Comparison of ENCODE assay signal across 15 cellular contexts in genomic region chr3:126340081-126340511, GRCh38. TPM values are rescaled to one million over a fixed set of nuclear protein-coding genes. Genes with fewer than 3 reads are reported as not detected.
A peak's percentile ranks its signal among the peaks of the same experiment; 100 is the strongest.
DNase-seq lines count a peak whose midpoint lies in the region; ATAC-seq, FAIRE-seq and TF ChIP-seq lines count a peak whose summit lies in the region.
"Had no signal": no experiment of that assay in that cellular context is flagged by ENCODE, and none has a peak within 500 bp of the region (broad histone marks: within the 10 kb centered on the region; RNA-seq: fewer than 3 reads in every experiment).

No MANE protein-coding gene starts in this region.

- H3K9me3 Mint-ChIP-seq in WTC11, result no peaks in the 10 kb centered on the region
- H3K9me3 Mint-ChIP-seq in stimulated activated naive B cell treated with anti-CD40 and anti-IgM and Interleukin-4, amounts not matched to agents 10 μg/mL and 1 μg/mL and 100 μg/mL, for 72 hours, result no peaks in the 10 kb centered on the region

- no peak overlapping the region for H3K4me3 Mint-ChIP-seq in WTC11
- H3K4me3 Mint-ChIP-seq in stimulated activated naive B cell treated with anti-CD40 and anti-IgM and Interleukin-4, amounts not matched to agents 10 μg/mL and 1 μg/mL and 100 μg/mL, for 72 hours, result no peak overlapping the region
- H3K4me3 Mint-ChIP-seq: naive thymus-derived CD8-positive, alpha-beta T cell had no signal

- no peak overlapping the region for H3K4me3 ChIP-seq in pancreas
- H3K4me3 ChIP-seq: adrenal gland, SJSA1 had no signal

- POLR2A ChIA-PET in WTC11 (lab: Charles Lee), result no interaction called here

- no peak for ATAC-seq in WTC11
- ATAC-seq in pancreas, result peak; percentile 32 to 61 (median 46)
- ATAC-seq in SK-N-SH treated with all-trans-retinoic acid at 6 μM for 48 hours, result no peak
- ATAC-seq in stimulated activated naive B cell treated with anti-CD40 and anti-IgM and Interleukin-4, amounts not matched to agents 10 μg/mL and 1 μg/mL and 100 μg/mL, for 72 hours (replicated peaks), result no peak
- ATAC-seq: naive thymus-derived CD8-positive, alpha-beta T cell had no signal

- TF ChIP-seq CTCF in WTC11 (IDR thresholded peaks at IDR 0.05), result no peak
- TF ChIP-seq CTCF in pancreas (IDR thresholded peaks at IDR 0.05), result no peak
- TF ChIP-seq CTCF in GM13976 (IDR thresholded peaks at IDR 0.05; ENCODE audit: borderline replicate concordance, control extremely low read depth, extremely low read depth, insufficient read depth, missing control alignments), result no peak

- H3K36me3 ChIP-seq in pancreas, result no peaks in the 10 kb centered on the region
- H3K36me3 ChIP-seq: adrenal gland, SJSA1 had no signal

- H3K27me3 ChIP-seq in pancreas, result no peaks in the 10 kb centered on the region
- H3K27me3 ChIP-seq: adrenal gland, SJSA1 had no signal

- DNase-seq in AG08395 (ENCODE audit: low spot score), result peak; percentile 65
- DNase-seq in WTC11 (ENCODE audit: low spot score), result peak; percentile 6
- DNase-seq in cardiac septum (ENCODE audit: low spot score), result peak; percentile 73
- peak in 5 of 6 donors; percentile 9 to 48 (median 39) for DNase-seq in pancreas
- no peak for DNase-seq in GM13976 (ENCODE audit: low spot score)
- no peak for DNase-seq in stimulated activated naive B cell treated with anti-CD40 and anti-IgM and Interleukin-4, amounts not matched to agents 10 μg/mL and 1 μg/mL and 100 μg/mL, for 72 hours
- no peak for DNase-seq in T1000 (lab: John Stamatoyannopoulos, UW)
- DNase-seq: ACHN; activated CD8-positive, alpha-beta memory T cell treated with anti-CD3 and anti-CD28 coated beads, Interleukin-2, amount 50 U/mL, for 4 hours had no signal

- no peak overlapping the region for H3K27ac Mint-ChIP-seq in WTC11
- H3K27ac Mint-ChIP-seq in stimulated activated naive B cell treated with anti-CD40 and anti-IgM and Interleukin-4, amounts not matched to agents 10 μg/mL and 1 μg/mL and 100 μg/mL, for 72 hours, result no peak overlapping the region
- H3K27ac Mint-ChIP-seq: naive thymus-derived CD8-positive, alpha-beta T cell had no signal

- H3K27ac ChIP-seq in pancreas, result no peak overlapping the region
- H3K27ac ChIP-seq: adrenal gland, SJSA1 had no signal

- H3K36me3 Mint-ChIP-seq in WTC11, result no peaks in the 10 kb centered on the region
- H3K36me3 Mint-ChIP-seq in stimulated activated naive B cell treated with anti-CD40 and anti-IgM and Interleukin-4, amounts not matched to agents 10 μg/mL and 1 μg/mL and 100 μg/mL, for 72 hours, result no peaks in the 10 kb centered on the region
- H3K36me3 Mint-ChIP-seq: naive thymus-derived CD8-positive, alpha-beta T cell had no signal

- in situ Hi-C loops in GM13976 (cut with MboI; ENCODE audit: low sequenced_read_pairs, unreplicated experiment), result no loop called here

- no peak for FAIRE-seq in pancreas (lab: Jason Lieb, UNC)

- no peaks in the 10 kb centered on the region for H3K4me1 ChIP-seq in pancreas
- H3K4me1 ChIP-seq: adrenal gland, Caco-2, SJSA1 had no signal

- no peaks in the 10 kb centered on the region for H3K27me3 Mint-ChIP-seq in WTC11 (ENCODE audit: low read depth)
- H3K27me3 Mint-ChIP-seq in stimulated activated naive B cell treated with anti-CD40 and anti-IgM and Interleukin-4, amounts not matched to agents 10 μg/mL and 1 μg/mL and 100 μg/mL, for 72 hours, result peaks cover 20 to 25% of the 10 kb centered on the region in 2 donors

- CTCF ChIA-PET in WTC11 (lab: Charles Lee), result interaction anchor here (1.0 to 1.1 kb wide), 2 partner anchors 8 to 81 kb away, joined by 3 read pairs; no protein-coding TSS in a partner anchor

- intact Hi-C loops in cardiac septum (cut with DNase I) (no loop called here), pancreas (cut with DNase I) (no loop called here)

- H3K9me3 ChIP-seq in pancreas, result no peaks in the 10 kb centered on the region
- H3K9me3 ChIP-seq: adrenal gland, Caco-2, SJSA1 had no signal

- WGBS in pancreas, 2 donors, result 48 to 51% methylated on average over 4 of the region's 4 CpGs

- H3K4me1 Mint-ChIP-seq in WTC11, result peaks cover 5% of the 10 kb centered on the region; the same call in 1 of the 2 replicates
- H3K4me1 Mint-ChIP-seq in stimulated activated naive B cell treated with anti-CD40 and anti-IgM and Interleukin-4, amounts not matched to agents 10 μg/mL and 1 μg/mL and 100 μg/mL, for 72 hours, result no peaks in the 10 kb centered on the region

TF ChIP-seq in WTC11, 78 proteins besides CTCF, POLR2A, EP300 and RAD21 (continues in another document):
- no peak for TF ChIP-seq NR3C1 (CRISPR knock-in tag; conservative IDR thresholded peaks at IDR 0.05; ENCODE audit: low read depth)
- TF ChIP-seq TP53 (CRISPR knock-in tag; IDR thresholded peaks at IDR 0.05), result no peak
- TF ChIP-seq ZNF232 (CRISPR knock-in tag; IDR thresholded peaks at IDR 0.05), result no peak
- TF ChIP-seq ZNF281 (CRISPR knock-in tag; IDR thresholded peaks at IDR 0.05), result no peak
- TF ChIP-seq RELA (CRISPR knock-in tag; IDR thresholded peaks at IDR 0.05; ENCODE audit: borderline replicate concordance), result no peak
- TF ChIP-seq NFE2L1 (CRISPR knock-in tag; IDR thresholded peaks at IDR 0.05), result no peak
- TF ChIP-seq SMAD4 (CRISPR knock-in tag; IDR thresholded peaks at IDR 0.05), result no peak
- no peak for TF ChIP-seq ZBTB21 (CRISPR knock-in tag; IDR thresholded peaks at IDR 0.05; ENCODE audit: borderline replicate concordance)
- no peak for TF ChIP-seq ZNF396 (CRISPR knock-in tag; IDR thresholded peaks at IDR 0.05; ENCODE audit: borderline replicate concordance)

TF ChIP-seq in SK-N-SH treated with all-trans-retinoic acid at 6 μM for 48 hours, 23 proteins besides CTCF, POLR2A, EP300 and RAD21 (continues in another document):
- TF ChIP-seq OSR1 (CRISPR knock-in tag; IDR thresholded peaks at IDR 0.05), result no peak
- no peak for TF ChIP-seq TSHZ2 (CRISPR knock-in tag; IDR thresholded peaks at IDR 0.05)
- no peak for TF ChIP-seq GLIS3 (CRISPR knock-in tag; IDR thresholded peaks at IDR 0.05)
- TF ChIP-seq ZC3H10 (CRISPR knock-in tag; IDR thresholded peaks at IDR 0.05), result no peak
- no peak for TF ChIP-seq CREB5 (CRISPR knock-in tag; IDR thresholded peaks at IDR 0.05; ENCODE audit: low read depth)
- TF ChIP-seq ESRRG (CRISPR knock-in tag; IDR thresholded peaks at IDR 0.05), result no peak
- no peak for TF ChIP-seq PPARA (CRISPR knock-in tag; IDR thresholded peaks at IDR 0.05; ENCODE audit: borderline replicate concordance)
- no peak for TF ChIP-seq PATZ1 (CRISPR knock-in tag; IDR thresholded peaks at IDR 0.05; ENCODE audit: borderline replicate concordance)
- no peak for TF ChIP-seq SNAI2 (CRISPR knock-in tag; IDR thresholded peaks at IDR 0.05)
- TF ChIP-seq ISL1 (CRISPR knock-in tag; IDR thresholded peaks at IDR 0.05), result no peak
- no peak for TF ChIP-seq BACH2 (CRISPR knock-in tag; IDR thresholded peaks at IDR 0.05; ENCODE audit: borderline replicate concordance)
- no peak for TF ChIP-seq ZNF565 (CRISPR knock-in tag; conservative IDR thresholded peaks at IDR 0.05; ENCODE audit: low read depth)

RNA-seq across cellular contexts. Expression of gene KLF15, which starts 17.1 kb away (rescaled TPM):
- total RNA-seq in WTC11 (2021) (12.1 to 14.7 TPM (median 13.0 TPM) in 3 replicates), cardiac septum (11.5 TPM), pancreas (10 to 100 TPM; 15.2 to 38.3 (median 30.6) TPM)
- polyA plus RNA-seq in pancreas, result 10 to 100 TPM; 11.3 to 27.1 TPM
- polyA plus RNA-seq: naive thymus-derived CD8-positive, alpha-beta T cell had no signal

RNA-seq across cellular contexts. Expression of gene CFAP100, which starts 54.6 kb away (rescaled TPM):
- 0.41 TPM in 1 of 3 replicates, not detected in the others for total RNA-seq in WTC11 (2021)
- not detected for total RNA-seq in cardiac septum
- not detected for total RNA-seq in pancreas
- polyA plus RNA-seq in pancreas, result not detected
- total RNA-seq: adrenal gland; Caco-2; lower leg skin; naive thymus-derived CD8-positive, alpha-beta T cell; SJSA1 had no signal
- polyA plus RNA-seq: adrenal gland; naive thymus-derived CD8-positive, alpha-beta T cell had no signal

Comparison
In these comparisons a context has a peak if more than half of its experiments do, and no peak if none do; other contexts are left out.
1. DNase-seq: peak in AG08395 (single experiment), WTC11 (single experiment), cardiac septum (single experiment) and pancreas (5 of 6); none in GM13976 (single experiment), stimulated activated naive B cell treated with anti-CD40 and anti-IgM and Interleukin-4, amounts not matched to agents 10 μg/mL and 1 μg/mL and 100 μg/mL, for 72 hours (single experiment) and T1000 (single experiment).
2. ATAC-seq: peak in pancreas (4 of 4); none in WTC11 (single experiment), SK-N-SH treated with all-trans-retinoic acid at 6 μM for 48 hours (single experiment) and stimulated activated naive B cell treated with anti-CD40 and anti-IgM and Interleukin-4, amounts not matched to agents 10 μg/mL and 1 μg/mL and 100 μg/mL, for 72 hours (0 of 2).